In the genomic region with DNA sequence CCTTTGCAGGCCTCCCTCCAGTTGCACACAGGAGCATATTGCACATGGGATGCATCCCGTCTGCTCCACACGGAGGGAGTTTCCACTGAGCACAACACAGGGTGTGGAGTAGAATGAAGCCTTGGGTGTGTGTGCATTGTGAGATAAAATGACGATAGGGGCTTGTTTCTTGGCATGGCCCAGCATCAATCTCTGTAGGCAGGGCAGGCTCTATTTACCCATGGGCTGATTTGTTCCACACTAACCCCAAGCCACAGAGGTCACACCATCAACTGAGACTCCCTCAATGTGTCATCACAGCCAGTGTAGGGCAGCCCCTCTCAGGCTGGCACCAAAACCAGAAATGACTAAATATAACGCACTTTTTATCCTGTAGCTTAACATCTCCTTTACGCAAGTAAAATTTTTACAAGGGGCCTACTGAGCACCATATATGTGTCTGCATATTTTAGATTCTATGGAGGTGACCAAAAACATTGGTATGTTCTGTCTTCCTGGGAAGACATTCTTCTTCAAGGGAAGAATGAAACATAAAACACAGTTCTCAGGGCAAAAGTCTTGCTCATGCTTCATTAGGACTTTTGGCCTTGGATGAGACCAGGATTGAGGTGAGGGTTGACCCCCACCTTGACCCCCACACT, we compare ENCODE assay signal across 12 cellular contexts. TPM values are rescaled to one million over a fixed set of nuclear protein-coding genes. Genes with fewer than 3 reads are reported as not detected.
DNase-seq lines count a peak whose midpoint lies in the region; ATAC-seq, FAIRE-seq and TF ChIP-seq lines count a peak whose summit lies in the region.
"Had no signal": no experiment of that assay in that cellular context is flagged by ENCODE, and none has a peak within 500 bp of the region (broad histone marks: within the 10 kb centered on the region; RNA-seq: fewer than 3 reads in every experiment).

No MANE protein-coding gene starts in this region.

- POLR2A ChIA-PET in naive thymus-derived CD8-positive, alpha-beta T cell (lab: Charles Lee) = no interaction called here

- H3K9me3 Mint-ChIP-seq in mesothelial cell of epicardium = no peaks in the 10 kb centered on the region
- no peaks in the 10 kb centered on the region for H3K9me3 Mint-ChIP-seq in naive thymus-derived CD8-positive, alpha-beta T cell

- H3K27me3 Mint-ChIP-seq in mesothelial cell of epicardium (ENCODE audit: low read depth) = peaks cover 6% of the 10 kb centered on the region
- H3K27me3 Mint-ChIP-seq in naive thymus-derived CD8-positive, alpha-beta T cell = peaks cover 0 to 15% (median 4%) of the 10 kb centered on the region in 5 donors

- H3K4me3 Mint-ChIP-seq in mesothelial cell of epicardium = no peak overlapping the region
- no peak overlapping the region for H3K4me3 Mint-ChIP-seq in naive thymus-derived CD8-positive, alpha-beta T cell

- H3K4me3 ChIP-seq in AG10803 (ENCODE audit: low read length) (no peak overlapping the region), astrocyte of the spinal cord (ENCODE audit: low read depth, low read length) (no peak overlapping the region)
- H3K4me3 ChIP-seq: coronary artery, ovary had no signal

- peak; percentile 77 for FAIRE-seq in HTR-8/SVneo (lab: Jason Lieb, UNC)

- peak; percentile 98 for DNase-seq in AG10803 (ENCODE audit: low read depth)
- DNase-seq in HTR-8/SVneo (ENCODE audit: insufficient read length, low spot score) = peak; percentile 66
- peak; percentile 95 for DNase-seq in astrocyte of the spinal cord (ENCODE audit: low read depth, low spot score)
- no peak for DNase-seq in mesothelial cell of epicardium (ENCODE audit: low spot score in 2 of 2, unreplicated experiment in 2 of 2)
- DNase-seq in cerebellar nuclear complex (lab: John Stamatoyannopoulos, UW) = no peak
- no peak for DNase-seq in naive thymus-derived CD8-positive, alpha-beta T cell
- DNase-seq in NCI-H510A treated with DMSO at 0.1 percent for 48 hours (lab: John Stamatoyannopoulos, UW) = no peak
- DNase-seq: DND-41, ovary had no signal

- H3K4me1 Mint-ChIP-seq in mesothelial cell of epicardium = no peaks in the 10 kb centered on the region
- no peaks in the 10 kb centered on the region for H3K4me1 Mint-ChIP-seq in naive thymus-derived CD8-positive, alpha-beta T cell

- peak overlapping the region; percentile 60 for H3K27ac Mint-ChIP-seq in mesothelial cell of epicardium
- H3K27ac Mint-ChIP-seq in naive thymus-derived CD8-positive, alpha-beta T cell = no peak overlapping the region

- TF ChIP-seq CTCF in AG10803 (conservative IDR thresholded peaks at IDR 0.05; ENCODE audit: low read length) (no peak), astrocyte of the spinal cord (IDR thresholded peaks at IDR 0.05; ENCODE audit: low read depth, low read length) (no peak), mesothelial cell of epicardium (IDR thresholded peaks at IDR 0.05; ENCODE audit: unreplicated experiment) (no peak)

- in situ Hi-C loops in astrocyte of the spinal cord (cut with HindIII; ENCODE audit: low sequenced_read_pairs) = no loop called here

- ATAC-seq in HG03045 (IDR thresholded peaks at IDR 0.05; ENCODE audit: unreplicated experiment) = no peak
- no peak for ATAC-seq in naive thymus-derived CD8-positive, alpha-beta T cell

- no peaks in the 10 kb centered on the region for H3K36me3 Mint-ChIP-seq in mesothelial cell of epicardium
- H3K36me3 Mint-ChIP-seq in naive thymus-derived CD8-positive, alpha-beta T cell = no peaks in the 10 kb centered on the region

RNA-seq across cellular contexts. Expression of a gene that starts 2.7 kb away (rescaled TPM):
- not detected in 3 replicates for total RNA-seq in mesothelial cell of epicardium
- total RNA-seq in naive thymus-derived CD8-positive, alpha-beta T cell = not detected
- not detected for polyA plus RNA-seq in naive thymus-derived CD8-positive, alpha-beta T cell
- total RNA-seq: ovary, urinary bladder had no signal
- polyA plus RNA-seq: ovary had no signal

RNA-seq across cellular contexts. Expression of a gene that starts 19.0 kb away (rescaled TPM):
- not detected in 3 replicates for total RNA-seq in mesothelial cell of epicardium
- not detected for total RNA-seq in naive thymus-derived CD8-positive, alpha-beta T cell
- polyA plus RNA-seq in naive thymus-derived CD8-positive, alpha-beta T cell = not detected
- total RNA-seq: ovary, urinary bladder had no signal
- polyA plus RNA-seq: urinary bladder had no signal

RNA-seq across cellular contexts. Expression of a gene that starts 41.3 kb away (rescaled TPM):
- total RNA-seq in mesothelial cell of epicardium = 137 to 144 TPM (median 144 TPM) in 3 replicates
- under 1 TPM; 0.08 to 0.14 TPM for total RNA-seq in naive thymus-derived CD8-positive, alpha-beta T cell
- polyA plus RNA-seq in naive thymus-derived CD8-positive, alpha-beta T cell = under 1 TPM in 1 of 3 donors, not detected in 2; 0.20 TPM

Comparison
In these comparisons a context has a peak if more than half of its experiments do, and no peak if none do; other contexts are left out.
1. DNase-seq: peak in AG10803 (single experiment), HTR-8/SVneo (single experiment) and astrocyte of the spinal cord (single experiment); none in mesothelial cell of epicardium (0 of 2), cerebellar nuclear complex (0 of 2), naive thymus-derived CD8-positive, alpha-beta T cell (0 of 10) and NCI-H510A treated with DMSO at 0.1 percent for 48 hours (single experiment).
2. RNA of a gene that starts 41.3 kb away (total RNA-seq): 137 to 144 TPM in mesothelial cell of epicardium; 0.08 to 0.14 TPM in naive thymus-derived CD8-positive, alpha-beta T cell; every median in the first group is over 100 times any median in the second.